Comparison of ENCODE assay signal across 10 cellular contexts in genomic region chr3:25468866-25469319, GRCh38. TPM values are rescaled to one million over a fixed set of nuclear protein-coding genes. Genes with fewer than 3 reads are reported as not detected.
DNase-seq lines count a peak whose midpoint lies in the region; ATAC-seq and TF ChIP-seq lines count a peak whose summit lies in the region.
"Had no signal": no experiment of that assay in that cellular context is flagged by ENCODE, and none has a peak within 500 bp of the region (broad histone marks: within the 10 kb centered on the region; RNA-seq: fewer than 3 reads in every experiment).

No MANE protein-coding gene starts in this region.

- peaks cover 0 to 2% of the 10 kb centered on the region in 2 donors for H3K36me3 ChIP-seq in lung (ENCODE audit: control insufficient read depth in 2 of 2, insufficient read depth in 2 of 2, low read length in 2 of 2)
- H3K36me3 ChIP-seq in suprapubic skin: no peaks in the 10 kb centered on the region

- H3K4me1 ChIP-seq in lung (ENCODE audit: control insufficient read depth in 2 of 2, insufficient read depth in 2 of 2, low read length in 2 of 2) (peaks cover 4 to 37% of the 10 kb centered on the region in 2 donors), suprapubic skin (peaks cover 19% of the 10 kb centered on the region)

- DNase-seq in LNCaP clone FGC (ENCODE audit: low read depth) (no peak), epithelial cell of proximal tubule (ENCODE audit: low read depth) (no peak), lung (ENCODE audit: low spot score) (no peak), suprapubic skin (ENCODE audit: low spot score in 2 of 2) (peak; percentile 80 to 84), iPS-NIHi7 (ENCODE audit: extremely low spot score) (no peak), UCSD-AML1 (lab: John Stamatoyannopoulos, UW; ENCODE audit: unreplicated experiment) (no peak)
- no peak for DNase-seq in stimulated activated naive CD4-positive, alpha-beta T cell treated with Interleukin-2 at 50 U/mL for 16 hours (lab: John Stamatoyannopoulos, UW)
- DNase-seq in activated CD4-positive, alpha-beta T cell treated with anti-CD3 and anti-CD28 coated beads, Interleukin-2, amount 50 U/mL, for 48 hours: no peak
- DNase-seq: stimulated activated CD4-positive, alpha-beta T cell treated with anti-CD3 and anti-CD28 coated beads, Interleukin-2, amount 100 ng/mL, for 24 hours had no signal

- no peak for TF ChIP-seq EP300 in suprapubic skin (IDR thresholded peaks at IDR 0.05)

- no peak for TF ChIP-seq POLR2A in suprapubic skin (IDR thresholded peaks at IDR 0.05)

- WGBS in lung, 2 donors: 50 to 52% methylated on average over 6 of the region's 6 CpGs
- WGBS in suprapubic skin: 31% methylated on average over 6 of the region's 6 CpGs

- H3K4me3 ChIP-seq in LNCaP clone FGC (ENCODE audit: low read depth, low read length) (no peak overlapping the region), epithelial cell of proximal tubule (ENCODE audit: low read depth, low read length) (no peak overlapping the region), lung (no peak overlapping the region), suprapubic skin (no peak overlapping the region)

- H3K27ac ChIP-seq in lung (ENCODE audit: low read depth in 1 of 2, low read length in 1 of 2) (peak overlapping the region; percentile 89 to 92), suprapubic skin (peak overlapping the region; percentile 64)

- ATAC-seq in lung (ENCODE audit: insufficient read depth, low FRiP score): no peak

- TF ChIP-seq CTCF in LNCaP clone FGC (IDR thresholded peaks at IDR 0.05; ENCODE audit: control insufficient read depth, extremely low read depth, insufficient read depth) (0 out of 2 replicates have a peak, but pooled peaks have one; percentile 5), epithelial cell of proximal tubule (conservative IDR thresholded peaks at IDR 0.05; ENCODE audit: low read depth, low read length) (peak; percentile 15), lung (IDR thresholded peaks at IDR 0.05; ENCODE audit: control extremely low read depth, extremely low read depth) (no peak), suprapubic skin (IDR thresholded peaks at IDR 0.05) (peak in 1 of 2 donors; percentile 39)

- H3K9me3 ChIP-seq in lung (ENCODE audit: control insufficient read depth in 2 of 2, insufficient read depth in 1 of 2, low read length in 1 of 2) (no peaks in the 10 kb centered on the region), suprapubic skin (no peaks in the 10 kb centered on the region)

- H3K27me3 ChIP-seq in lung (ENCODE audit: control insufficient read depth, insufficient read depth) (no peaks in the 10 kb centered on the region), suprapubic skin (no peaks in the 10 kb centered on the region)

RNA-seq across cellular contexts. Expression of gene RARB, which starts 40.8 kb away (rescaled TPM):
- total RNA-seq in epithelial cell of proximal tubule (2.0 and 4.6 TPM in 2 replicates), lung (10 to 100 TPM in 1 of 2 donors, 1 to 10 TPM in 1; 5.4 to 24.5 TPM), suprapubic skin (1 to 10 TPM; 1.3 to 3.9 (median 1.5) TPM)
- 1 to 10 TPM; 1.5 to 2.8 TPM for polyA plus RNA-seq in lung
- total RNA-seq: OCI-LY7 had no signal

Comparison
In these comparisons a context has a peak if more than half of its experiments do, and no peak if none do; other contexts are left out.
1. DNase-seq: peak in suprapubic skin (2 of 2); none in LNCaP clone FGC (single experiment), epithelial cell of proximal tubule (single experiment), lung (single experiment), stimulated activated naive CD4-positive, alpha-beta T cell treated with Interleukin-2 at 50 U/mL for 16 hours (single experiment), iPS-NIHi7 (single experiment), activated CD4-positive, alpha-beta T cell treated with anti-CD3 and anti-CD28 coated beads, Interleukin-2, amount 50 U/mL, for 48 hours (0 of 2) and UCSD-AML1 (single experiment).